10 cellular contexts compared by ENCODE assay signal in the genomic region with DNA sequence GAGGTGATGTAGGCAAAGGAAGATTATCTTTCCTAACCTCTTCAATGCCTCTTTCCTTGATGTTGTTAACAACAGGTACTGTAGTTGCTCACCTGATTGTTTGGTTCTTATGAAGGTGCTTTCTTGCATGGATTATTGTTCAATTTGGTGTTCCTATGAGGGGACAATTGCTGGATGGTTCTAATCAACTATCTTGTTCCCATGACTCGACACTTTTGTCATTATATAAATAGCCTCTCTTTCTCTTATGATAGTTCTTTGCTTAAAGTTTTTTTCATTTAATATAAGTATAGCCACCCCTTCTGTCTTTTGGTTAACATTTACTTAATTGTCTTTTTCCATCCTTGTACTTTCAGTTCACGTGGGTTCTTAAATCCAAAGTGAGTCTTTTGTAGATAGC. TPM values are rescaled to one million over a fixed set of nuclear protein-coding genes. Genes with fewer than 3 reads are reported as not detected.
"Had no signal": no experiment of that assay in that cellular context is flagged by ENCODE, and none has a peak within 500 bp of the region (broad histone marks: within the 10 kb centered on the region; RNA-seq: fewer than 3 reads in every experiment).

No MANE protein-coding gene starts in this region.

- H3K27ac ChIP-seq: HL-60 had no signal

- ATAC-seq: HCT116 had no signal

- H3K4me3 ChIP-seq: HAP-1 had no signal

- DNase-seq: H7, HFFc6, Kasumi-1, KG1 had no signal

- H3K9me3 ChIP-seq: HAP-1 had no signal

- H3K36me3 ChIP-seq: HAP-1 had no signal

- H3K4me1 ChIP-seq: HAP-1 had no signal

RNA-seq across cellular contexts. Expression of a gene that starts 35.5 kb away (rescaled TPM):
- total RNA-seq: H4, H7, HFFc6, HT1080 had no signal
- polyA plus RNA-seq: IgD-negative memory B cell had no signal

RNA-seq across cellular contexts. Expression of a gene that starts 45.9 kb away (rescaled TPM):
- total RNA-seq: H4, H7, HFFc6, HT1080 had no signal
- polyA plus RNA-seq: IgD-negative memory B cell had no signal

RNA-seq across cellular contexts. Expression of a gene that starts 46.7 kb away (rescaled TPM):
- total RNA-seq: H4, H7, HFFc6, HT1080 had no signal
- polyA plus RNA-seq: IgD-negative memory B cell had no signal
